Comparison of ENCODE assay signal across 1 cellular context in genomic region chr10:35642023-35642792, GRCh38.
TF ChIP-seq lines count a peak whose summit lies in the region.

FZD8 (minus strand) TSS chr10:35642296; CDS start chr10:35641429, 867 bp downstream.

TF ChIP-seq in K562, 482 proteins besides CTCF, POLR2A, EP300 and RAD21 (continued from another document and continues in another):
- TF ChIP-seq NRF1 (conservative IDR thresholded peaks at IDR 0.05 in 1 of 2, IDR thresholded peaks at IDR 0.05 in 1 of 2) (peak; percentile 61 to 72), ZNF384 (IDR thresholded peaks at IDR 0.05; ENCODE audit: low read depth, low read length) (no peak), IRF1 (CRISPR knock-in tag; IDR thresholded peaks at IDR 0.05; ENCODE audit: borderline replicate concordance) (no peak), ZNF785 (CRISPR knock-in tag; IDR thresholded peaks at IDR 0.05) (no peak), ZBTB49 (CRISPR knock-in tag; IDR thresholded peaks at IDR 0.05; ENCODE audit: borderline replicate concordance) (no peak), MEF2A (IDR thresholded peaks at IDR 0.05; ENCODE audit: control insufficient read depth, low read depth, low read length) (no peak), UBTF (IDR thresholded peaks at IDR 0.05; ENCODE audit: borderline replicate concordance in 1 of 2, low read depth in 2 of 2, low read length in 2 of 2) (no peak), ZNF696 (CRISPR knock-in tag; conservative IDR thresholded peaks at IDR 0.05) (no peak), TRIM25 (IDR thresholded peaks at IDR 0.05; ENCODE audit: borderline replicate concordance) (no peak), SIN3A (IDR thresholded peaks at IDR 0.05; ENCODE audit: borderline replicate concordance in 2 of 2, control insufficient read depth in 1 of 2, low read depth in 2 of 2, low read length in 2 of 2) (no peak), ZNF395 (CRISPR knock-in tag; IDR thresholded peaks at IDR 0.05) (no peak), TSHZ1 (CRISPR knock-in tag; IDR thresholded peaks at IDR 0.05) (no peak), SFPQ (IDR thresholded peaks at IDR 0.05; ENCODE audit: low read depth, low read length) (no peak), DACH1 (IDR thresholded peaks at IDR 0.05; ENCODE audit: partially characterized antibody) (no peak), ZNF512 (tag; IDR thresholded peaks at IDR 0.05) (no peak), TFAM (CRISPR knock-in tag; conservative IDR thresholded peaks at IDR 0.05) (no peak), ZBTB11 (CRISPR knock-in tag; IDR thresholded peaks at IDR 0.05) (peak in 1 of 3 experiments; percentile 34; a peak in 1 of 6 replicates), SIX5 (IDR thresholded peaks at IDR 0.05; ENCODE audit: borderline replicate concordance in 1 of 2, insufficient read depth in 1 of 2, low read depth in 1 of 2, low read length in 2 of 2) (no peak), FOXA3 (CRISPR knock-in tag; conservative IDR thresholded peaks at IDR 0.05 in 1 of 2, IDR thresholded peaks at IDR 0.05 in 1 of 2) (no peak), ZBTB8A (IDR thresholded peaks at IDR 0.05; ENCODE audit: partially characterized antibody) (no peak), ZNF589 (CRISPR knock-in tag; IDR thresholded peaks at IDR 0.05; ENCODE audit: low read depth) (no peak), ELF1 (tag; IDR thresholded peaks at IDR 0.05) (no peak), FOXP1 (CRISPR knock-in tag; IDR thresholded peaks at IDR 0.05) (no peak), RCOR1 (IDR thresholded peaks at IDR 0.05; ENCODE audit: borderline replicate concordance in 1 of 2, low read depth in 2 of 2, low read length in 2 of 2) (no peak), ZNF212 (CRISPR knock-in tag; IDR thresholded peaks at IDR 0.05) (no peak), MYNN (IDR thresholded peaks at IDR 0.05) (no peak), MYNN (CRISPR knock-in tag; IDR thresholded peaks at IDR 0.05) (no peak), PATZ1 (CRISPR knock-in tag; IDR thresholded peaks at IDR 0.05; ENCODE audit: borderline replicate concordance) (no peak), ZNF695 (CRISPR knock-in tag; IDR thresholded peaks at IDR 0.05) (no peak)
